7 cellular contexts compared by ENCODE assay signal in the genomic region with DNA sequence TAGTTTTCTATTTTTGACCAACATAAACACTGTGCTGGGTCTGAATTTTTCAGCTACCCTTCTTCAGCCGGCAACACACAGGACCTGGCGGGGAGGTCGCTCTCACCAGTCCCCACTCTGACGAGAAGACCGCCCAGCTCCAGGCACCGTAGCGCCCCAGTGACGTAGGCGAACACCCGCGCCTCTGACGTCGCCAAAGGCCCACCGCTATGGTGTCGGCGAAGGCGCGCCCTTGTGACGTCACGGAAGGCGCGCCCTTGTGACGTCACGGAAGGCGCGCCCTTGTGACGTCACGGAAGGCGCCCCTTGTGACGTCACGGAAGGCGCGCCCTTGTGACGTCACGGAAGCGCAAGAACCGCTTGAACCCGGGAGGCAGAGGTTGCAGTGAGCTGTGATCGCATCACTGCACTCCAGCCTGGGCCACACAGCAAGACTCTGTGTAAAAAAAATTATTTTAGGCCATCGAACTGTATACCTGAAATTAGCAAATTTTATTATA.
A peak's percentile ranks its signal among the peaks of the same experiment; 100 is the strongest.
DNase-seq lines count a peak whose midpoint lies in the region; ATAC-seq and TF ChIP-seq lines count a peak whose summit lies in the region.
"Not testable (repeated sequence)": the region's sequence is repeated elsewhere in the genome, so short reads cannot be mapped to it uniquely, and the experiment has no call there.

No MANE protein-coding gene starts in this region.

- 10 to 25% methylated on average over 40 of the region's 40 CpGs for WGBS in heart right ventricle, 2 donors

- H3K27ac ChIP-seq in heart right ventricle, result peak overlapping the region in 1 of 10 donors; percentile 44

- H3K36me3 ChIP-seq in heart right ventricle, result not testable (repeated sequence)

- DNase-seq in NK-92 treated with Interleukin-12 subunit alpha and Interleukin-12 subunit beta, amount 100 ng/mL, for 24 hours (lab: John Stamatoyannopoulos, UW), result peak; percentile 77
- peak; percentile 45 for DNase-seq in activated CD4-positive, alpha-beta T cell treated with anti-CD3 and anti-CD28 coated beads, Interleukin-2, amount 50 U/mL, for 1 hour
- DNase-seq in astrocyte of the cerebellum (ENCODE audit: low read depth) (peak; percentile 5), heart right ventricle (peak; percentile 7 to 18)
- DNase-seq in stimulated activated CD4-positive, alpha-beta T cell treated with anti-CD3 and anti-CD28 coated beads, Interleukin-1b, Interleukin-23, amount 100 ng/mL, for 48 hours, result peak; percentile 80

- not testable (repeated sequence) for TF ChIP-seq CTCF in astrocyte of the cerebellum (IDR thresholded peaks at IDR 0.05; ENCODE audit: low read depth, low read length, missing control alignments); heart right ventricle (IDR thresholded peaks at IDR 0.05)

- ATAC-seq in GM18517 (IDR thresholded peaks at IDR 0.05; ENCODE audit: unreplicated experiment) (peak; percentile 88), HG02981 (IDR thresholded peaks at IDR 0.05; ENCODE audit: unreplicated experiment) (peak; percentile 98)
- ATAC-seq in heart right ventricle, result not testable (repeated sequence)

- H3K9me3 ChIP-seq in heart right ventricle, result not testable (repeated sequence)

- in situ Hi-C loops in astrocyte of the cerebellum (cut with HindIII; ENCODE audit: low sequenced_read_pairs), result not testable (repeated sequence)

- H3K4me1 ChIP-seq in heart right ventricle, result not testable (repeated sequence)

- intact Hi-C loops in heart right ventricle (cut with DNase I), result not testable (repeated sequence)

- H3K4me3 ChIP-seq in astrocyte of the cerebellum (ENCODE audit: low read depth, low read length), result peak overlapping the region; percentile 24
- H3K4me3 ChIP-seq in heart right ventricle, result peak overlapping the region in 6 of 10 donors; percentile 7 to 44 (median 26)

- H3K27me3 ChIP-seq in heart right ventricle, result not testable (repeated sequence)

Comparison
In these comparisons a context has a peak if more than half of its experiments do, and no peak if none do; other contexts are left out.
1. DNase-seq: peak in every context shown above with its lines; median percentile 80 in stimulated activated CD4-positive, alpha-beta T cell treated with anti-CD3 and anti-CD28 coated beads, Interleukin-1b, Interleukin-23, amount 100 ng/mL, for 48 hours; 77 in NK-92 treated with Interleukin-12 subunit alpha and Interleukin-12 subunit beta, amount 100 ng/mL, for 24 hours; 45 in activated CD4-positive, alpha-beta T cell treated with anti-CD3 and anti-CD28 coated beads, Interleukin-2, amount 50 U/mL, for 1 hour; 12 in heart right ventricle; 5 in astrocyte of the cerebellum.